Comparison of ENCODE assay signal across 8 cellular contexts in genomic region chr10:68332259-68333057, GRCh38. TPM values are rescaled to one million over a fixed set of nuclear protein-coding genes. Genes with fewer than 3 reads are reported as not detected.
DNase-seq lines count a peak whose midpoint lies in the region; ATAC-seq, FAIRE-seq and TF ChIP-seq lines count a peak whose summit lies in the region.

Gene PBLD, minus strand, starts transcription at chr10:68332928. Its CDS starts 26,084 bp downstream, at chr10:68306844.

- no peak for FAIRE-seq in A549 (lab: Jason Lieb, UNC)

- H3K27ac Mint-ChIP-seq in activated CD4-positive, alpha-beta T cell treated with anti-CD3 and anti-CD28 coated beads for 36 hours = peak within 1 kb of the TSS; percentile 100

- H3K27me3 Mint-ChIP-seq in activated CD4-positive, alpha-beta T cell treated with anti-CD3 and anti-CD28 coated beads for 36 hours = no peaks in the 10 kb centered on the region

- POLR2A ChIA-PET in A549 (lab: Yijun Ruan, JAX) = interaction anchor here (0.5 to 2.1 kb wide), 25 partner anchors 9 to 712 kb away, joined by 3 to 22 read pairs (median 4); partner anchors contain the start of genes ATOH7, DNAJC12, HERC4 and RUFY2
- POLR2A ChIA-PET in activated CD4-positive, alpha-beta T cell treated with anti-CD3 and anti-CD28 coated beads for 36 hours (lab: Charles Lee) = interaction anchor here (0.5 to 2.4 kb wide), 6 partner anchors 13 to 821 kb away, joined by 3 to 29 read pairs (median 4); no protein-coding TSS in a partner anchor

- intact Hi-C loops in activated CD4-positive, alpha-beta T cell treated with anti-CD3 and anti-CD28 coated beads for 36 hours (cut with DNase I, micrococcal nuclease) = loop anchor here (1.0 to 10.0 kb wide), 11 partner anchors 75 to 762 kb away; partner anchors contain the start of genes CCAR1 (in 2 of the 2), RUFY2 (in 2 of the 2), DDX21 (in 1 of the 2) and DDX50 (in 1 of the 2)

- peak; percentile 48 to 82 for DNase-seq in A549 (ENCODE audit: low read depth in 1 of 2, low spot score in 1 of 2)
- peak; percentile 64 for DNase-seq in NCI-H2227 treated with DMSO at 0.1 percent for 48 hours (lab: John Stamatoyannopoulos, UW)
- DNase-seq in activated CD4-positive, alpha-beta T cell treated with anti-CD3 and anti-CD28 coated beads for 36 hours = peak; percentile 79
- DNase-seq in dedifferentiated amniotic fluid mesenchymal stem cell (ENCODE audit: extremely low spot score) = peak; percentile 55
- DNase-seq in left lobe of liver (ENCODE audit: low spot score) = peak; percentile 75
- peak; percentile 65 for DNase-seq in stimulated activated CD4-positive, alpha-beta T cell treated with anti-CD3 and anti-CD28 coated beads, Interleukin-2, amount 100 ng/mL, for 24 hours

- ATAC-seq in A549 (peak; percentile 57 to 64), HG03108 (IDR thresholded peaks at IDR 0.05; ENCODE audit: unreplicated experiment) (peak; percentile 16), left lobe of liver (peak; percentile 47)
- ATAC-seq in activated CD4-positive, alpha-beta T cell treated with anti-CD3 and anti-CD28 coated beads for 36 hours = peak; percentile 10

- peak; percentile 52 for TF ChIP-seq CTCF in A549 (IDR thresholded peaks at IDR 0.05)

- TF ChIP-seq POLR2A in A549 (IDR thresholded peaks at IDR 0.05; ENCODE audit: low read length) (peak; percentile 73), GM18526 (IDR thresholded peaks at IDR 0.05; ENCODE audit: extremely low read depth, insufficient read length) (peak; percentile 56)

- H3K4me3 ChIP-seq in A549 = peak within 1 kb of the TSS; percentile 97

- WGBS in A549 (ENCODE audit: missing lambda C conversion rate) = 1% methylated on average over 46 of the region's 51 CpGs

- no peaks in the 10 kb centered on the region for H3K9me3 ChIP-seq in A549

- peak within 1 kb of the TSS; percentile 99 for H3K27ac ChIP-seq in A549

- H3K36me3 Mint-ChIP-seq in activated CD4-positive, alpha-beta T cell treated with anti-CD3 and anti-CD28 coated beads for 36 hours (ENCODE audit: low read depth) = peaks cover 45% of the 10 kb centered on the region

- TF ChIP-seq RAD21 in A549 (conservative IDR thresholded peaks at IDR 0.05 in 1 of 2, IDR thresholded peaks at IDR 0.05 in 1 of 2) = peak; percentile 28 to 45; a peak in 3 of 5 replicates

- peak within 1 kb of the TSS; percentile 97 for H3K4me3 Mint-ChIP-seq in activated CD4-positive, alpha-beta T cell treated with anti-CD3 and anti-CD28 coated beads for 36 hours

- peaks cover 48% of the 10 kb centered on the region for H3K4me1 Mint-ChIP-seq in activated CD4-positive, alpha-beta T cell treated with anti-CD3 and anti-CD28 coated beads for 36 hours

- no peaks in the 10 kb centered on the region for H3K9me3 Mint-ChIP-seq in activated CD4-positive, alpha-beta T cell treated with anti-CD3 and anti-CD28 coated beads for 36 hours (ENCODE audit: low read depth)

- TF ChIP-seq EP300 in A549 (IDR thresholded peaks at IDR 0.05) = no peak

- peaks cover 54% of the 10 kb centered on the region for H3K4me1 ChIP-seq in A549

- CTCF ChIA-PET in A549 (lab: Yijun Ruan, JAX) = interaction anchor here (0.6 to 2.6 kb wide), 9 partner anchors 15 to 568 kb away, joined by 3 to 11 read pairs (median 3); no protein-coding TSS in a partner anchor
- CTCF ChIA-PET in activated CD4-positive, alpha-beta T cell treated with anti-CD3 and anti-CD28 coated beads for 36 hours (lab: Charles Lee) = interaction anchor here (0.7 to 2.5 kb wide), 7 partner anchors 9 to 208 kb away, joined by 3 to 13 read pairs (median 4); partner anchors contain the start of gene ATOH7

- peak within 1 kb of the TSS; percentile 93 for H3K4me2 ChIP-seq in A549

TF ChIP-seq in A549, 52 proteins besides CTCF, POLR2A, EP300 and RAD21:
- TF ChIP-seq RARB (CRISPR knock-in tag; IDR thresholded peaks at IDR 0.05) = peak; percentile 61; the same call in 1 of the 2 replicates
- TF ChIP-seq TFCP2L1 (CRISPR knock-in tag; IDR thresholded peaks at IDR 0.05) = peak; percentile 93
- TF ChIP-seq HOXB13 (CRISPR knock-in tag; IDR thresholded peaks at IDR 0.05; ENCODE audit: low read depth) = 0 out of 2 replicates have a peak, but pooled peaks have one; percentile 24
- no peak for TF ChIP-seq FOSL2 (IDR thresholded peaks at IDR 0.05)
- peak; percentile 15; the same call in 1 of the 2 replicates for TF ChIP-seq FOSL2 (CRISPR knock-in tag; IDR thresholded peaks at IDR 0.05)
- TF ChIP-seq HMGXB4 (CRISPR knock-in tag; IDR thresholded peaks at IDR 0.05; ENCODE audit: borderline replicate concordance) = peak; percentile 69; the same call in 1 of the 2 replicates
- TF ChIP-seq FOSB (CRISPR knock-in tag; IDR thresholded peaks at IDR 0.05) = peak; percentile 87
- TF ChIP-seq SMC3 (IDR thresholded peaks at IDR 0.05) = peak; percentile 37; the same call in 1 of the 3 replicates
- TF ChIP-seq NPAS2 (CRISPR knock-in tag; IDR thresholded peaks at IDR 0.05; ENCODE audit: borderline replicate concordance) = no peak
- peak; percentile 49 for TF ChIP-seq MAX (IDR thresholded peaks at IDR 0.05)
- TF ChIP-seq HDAC2 (IDR thresholded peaks at IDR 0.05) = no peak
- TF ChIP-seq TP53 (CRISPR knock-in tag; IDR thresholded peaks at IDR 0.05) = 0 out of 2 replicates have a peak, but pooled peaks have one; percentile 46
- peak in 1 of 2 experiments; percentile 17; a peak in 2 of 5 replicates for TF ChIP-seq JUN (IDR thresholded peaks at IDR 0.05)
- 0 out of 2 replicates have a peak, but pooled peaks have one; percentile 53 for TF ChIP-seq HOXB5 (CRISPR knock-in tag; IDR thresholded peaks at IDR 0.05)
- TF ChIP-seq KDM5A (IDR thresholded peaks at IDR 0.05) = peak; percentile 41; the same call in 1 of the 2 replicates
- TF ChIP-seq, protein P1, sequence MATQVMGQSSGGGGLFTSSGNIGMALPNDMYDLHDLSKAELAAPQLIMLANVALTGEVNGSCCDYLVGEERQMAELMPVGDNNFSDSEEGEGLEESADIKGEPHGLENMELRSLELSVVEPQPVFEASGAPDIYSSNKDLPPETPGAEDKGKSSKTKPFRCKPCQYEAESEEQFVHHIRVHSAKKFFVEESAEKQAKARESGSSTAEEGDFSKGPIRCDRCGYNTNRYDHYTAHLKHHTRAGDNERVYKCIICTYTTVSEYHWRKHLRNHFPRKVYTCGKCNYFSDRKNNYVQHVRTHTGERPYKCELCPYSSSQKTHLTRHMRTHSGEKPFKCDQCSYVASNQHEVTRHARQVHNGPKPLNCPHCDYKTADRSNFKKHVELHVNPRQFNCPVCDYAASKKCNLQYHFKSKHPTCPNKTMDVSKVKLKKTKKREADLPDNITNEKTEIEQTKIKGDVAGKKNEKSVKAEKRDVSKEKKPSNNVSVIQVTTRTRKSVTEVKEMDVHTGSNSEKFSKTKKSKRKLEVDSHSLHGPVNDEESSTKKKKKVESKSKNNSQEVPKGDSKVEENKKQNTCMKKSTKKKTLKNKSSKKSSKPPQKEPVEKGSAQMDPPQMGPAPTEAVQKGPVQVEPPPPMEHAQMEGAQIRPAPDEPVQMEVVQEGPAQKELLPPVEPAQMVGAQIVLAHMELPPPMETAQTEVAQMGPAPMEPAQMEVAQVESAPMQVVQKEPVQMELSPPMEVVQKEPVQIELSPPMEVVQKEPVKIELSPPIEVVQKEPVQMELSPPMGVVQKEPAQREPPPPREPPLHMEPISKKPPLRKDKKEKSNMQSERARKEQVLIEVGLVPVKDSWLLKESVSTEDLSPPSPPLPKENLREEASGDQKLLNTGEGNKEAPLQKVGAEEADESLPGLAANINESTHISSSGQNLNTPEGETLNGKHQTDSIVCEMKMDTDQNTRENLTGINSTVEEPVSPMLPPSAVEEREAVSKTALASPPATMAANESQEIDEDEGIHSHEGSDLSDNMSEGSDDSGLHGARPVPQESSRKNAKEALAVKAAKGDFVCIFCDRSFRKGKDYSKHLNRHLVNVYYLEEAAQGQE (IDR thresholded peaks at IDR 0.05) = no peak
- no peak; the same call in none of the 2 replicates for TF ChIP-seq PHF8 (IDR thresholded peaks at IDR 0.05; ENCODE audit: borderline replicate concordance, low read depth)

RNA-seq across cellular contexts. Expression of gene PBLD, which starts in this region (rescaled TPM):
- polyA plus RNA-seq in A549 (2011; rRNA removed) (1.8 and 3.4 TPM in 2 replicates), A549 (2017; fragmentation: RNase III; extraction: RNeasy Plus Mini Kit Qiagen cat#74134 plus additional on column Dnase treatment) (4.2 to 4.5 TPM (median 4.2 TPM) in 3 replicates)
- polyA plus RNA-seq in A549 (2012; cell fraction: cytosol; rRNA removed) = 0.52 and 0.88 TPM in 2 replicates
- 0.41 and 0.93 TPM in 2 replicates for polyA plus RNA-seq in A549 (2012; cell fraction: nucleus; rRNA removed)
- polyA minus RNA-seq in A549 (2011; rRNA and poly(A)+ RNA removed) = 1.1 and 1.7 TPM in 2 replicates
- 1 to 10 TPM; 1.1 to 1.2 TPM for total RNA-seq in activated CD4-positive, alpha-beta T cell treated with anti-CD3 and anti-CD28 coated beads for 36 hours
- 126 TPM for total RNA-seq in left lobe of liver

Comparison
In these comparisons a context has a peak if more than half of its experiments do, and no peak if none do; other contexts are left out.
1. Peak in every context shown above with its lines: DNase-seq, ATAC-seq, H3K4me3 ChIP-seq and H3K27ac ChIP-seq.
2. RNA of gene PBLD (total RNA-seq): 126 TPM in left lobe of liver (single experiment); 1.1 to 1.2 TPM in activated CD4-positive, alpha-beta T cell treated with anti-CD3 and anti-CD28 coated beads for 36 hours; every median in the first group is over 10 times any median in the second.
3. ATAC-seq: peak in every context shown above with its lines; median percentile 60 in A549; 47 in left lobe of liver; 16 in HG03108; 10 in activated CD4-positive, alpha-beta T cell treated with anti-CD3 and anti-CD28 coated beads for 36 hours.